ENCODE assay signal across 4 cellular contexts in the genomic region with DNA sequence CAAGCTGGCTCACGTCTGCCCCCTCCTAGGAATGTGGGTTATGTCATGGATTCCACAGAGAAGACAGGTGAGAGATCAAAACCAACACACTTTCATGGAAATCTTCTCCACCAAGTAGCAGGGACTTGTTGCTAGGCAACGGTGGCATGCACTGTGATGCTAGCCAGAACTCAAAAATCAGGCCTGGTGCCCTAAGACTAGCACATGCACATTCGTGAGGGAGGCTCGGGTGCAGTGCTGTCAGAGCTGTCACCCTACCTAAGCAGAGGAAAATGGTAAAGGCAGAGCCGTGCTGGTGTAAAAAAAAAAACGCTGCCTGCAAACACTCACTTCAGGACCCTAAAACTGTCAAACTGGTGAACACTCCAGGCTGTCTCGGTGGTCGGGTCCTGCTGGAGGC. TPM values are rescaled to one million over a fixed set of nuclear protein-coding genes. Genes with fewer than 3 reads are reported as not detected.
"Had no signal": no experiment of that assay in that cellular context is flagged by ENCODE, and none has a peak within 500 bp of the region (broad histone marks: within the 10 kb centered on the region; RNA-seq: fewer than 3 reads in every experiment).

No MANE protein-coding gene starts in this region.

RNA-seq across cellular contexts. Expression of a gene that starts 52.2 kb away (rescaled TPM):
- total RNA-seq: LHCN-M2, M059J, MCF 10A, NCI-H460 had no signal
